ENCODE assay signal across 1 cellular context in genomic region chr14:94717808-94718207, GRCh38.
TF ChIP-seq lines count a peak whose summit lies in the region.

No MANE protein-coding gene starts in this region.

TF ChIP-seq in HCT116, 20 proteins besides CTCF, POLR2A, EP300 and RAD21:
- TF ChIP-seq REST (IDR thresholded peaks at IDR 0.05; ENCODE audit: low read depth) (no peak), CEBPB (IDR thresholded peaks at IDR 0.05; ENCODE audit: low read depth) (no peak), ZBTB33 (IDR thresholded peaks at IDR 0.05; ENCODE audit: extremely low read depth, insufficient replicate concordance, low read length) (no peak), EZH2phosphoT487 (IDR thresholded peaks at IDR 0.05; ENCODE audit: borderline replicate concordance) (no peak), SP1 (IDR thresholded peaks at IDR 0.05; ENCODE audit: low read depth) (no peak), JUND (IDR thresholded peaks at IDR 0.05) (no peak), POLR2AphosphoS5 (IDR thresholded peaks at IDR 0.05; ENCODE audit: low read depth, low read length) (no peak), FOSL1 (IDR thresholded peaks at IDR 0.05; ENCODE audit: low read depth) (no peak), SRF (IDR thresholded peaks at IDR 0.05; ENCODE audit: low read depth) (no peak), CBX3 (IDR thresholded peaks at IDR 0.05; ENCODE audit: low read depth) (no peak), EGR1 (IDR thresholded peaks at IDR 0.05; ENCODE audit: low read depth) (no peak), ELF1 (IDR thresholded peaks at IDR 0.05; ENCODE audit: borderline replicate concordance, low read depth) (no peak)
